ENCODE assay signal across 8 cellular contexts in genomic region chr5:174951151-174951780, GRCh38.
DNase-seq lines count a peak whose midpoint lies in the region; ATAC-seq, FAIRE-seq and TF ChIP-seq lines count a peak whose summit lies in the region.

No MANE protein-coding gene starts in this region.

- DNase-seq in Right ventricle myocardium inferior (ENCODE audit: missing footprints): no peak
- DNase-seq in cardiac septum (ENCODE audit: low spot score): no peak
- peak; percentile 87 for DNase-seq in NCI-H524 (lab: John Stamatoyannopoulos, UW)
- peak; percentile 40 to 49 for DNase-seq in activated CD4-positive, alpha-beta T cell treated with anti-CD3 and anti-CD28 coated beads, Interleukin-2, amount 50 U/mL, for 48 hours
- peak; percentile 49 to 60 for DNase-seq in H1 (ENCODE audit: low read depth in 1 of 2, low spot score in 2 of 2)
- DNase-seq in midbrain (lab: John Stamatoyannopoulos, UW): peak; percentile 84
- peak; percentile 1 to 5 for DNase-seq in stimulated activated CD8-positive, alpha-beta memory T cell treated with anti-CD3 and anti-CD28 coated beads, Interleukin-7, amount 100 ng/mL, for 1 hour (ENCODE audit: low read depth in 2 of 2)

- TF ChIP-seq CTCF in H1 (IDR thresholded peaks at IDR 0.05; ENCODE audit: control extremely low read depth in 1 of 3, insufficient read depth in 1 of 3, low read depth in 1 of 3, low read length in 3 of 3): peak; percentile 75 to 95 (median 88)

- H3K9ac ChIP-seq in H1 (replicated peaks in 1 of 4; ENCODE audit: extremely low read depth in 1 of 4, low read depth in 3 of 4, low read length in 3 of 4): no peak overlapping the region

- no peak overlapping the region for H3K23ac ChIP-seq in H1 (ENCODE audit: insufficient read length)

- H4K8ac ChIP-seq in H1 (ENCODE audit: extremely low read depth, insufficient read depth, low read length): no peak overlapping the region

- CTCF ChIA-PET in H1 (lab: Charles Lee; ENCODE audit: partially characterized antibody): interaction anchor here (0.6 to 3.5 kb wide), 33 partner anchors 9 to 517 kb away, joined by 3 to 22 read pairs (median 3); partner anchors contain the start of gene DRD1

- no peaks in the 10 kb centered on the region for H4K20me1 ChIP-seq in H1 (replicated peaks in 1 of 2; ENCODE audit: control insufficient read depth in 1 of 2, insufficient read depth in 2 of 2, low read length in 2 of 2)

- no peaks in the 10 kb centered on the region for H3K4me1 ChIP-seq in H1 (replicated peaks in 1 of 4; ENCODE audit: control insufficient read depth in 3 of 4, insufficient read depth in 4 of 4, low read length in 3 of 4)

- H3K36me3 ChIP-seq in H1 (ENCODE audit: control insufficient read depth in 2 of 4, insufficient read depth in 4 of 4, low read length in 3 of 4): no peaks in the 10 kb centered on the region

- no peaks in the 10 kb centered on the region for H3K9me3 ChIP-seq in H1 (ENCODE audit: insufficient read depth in 2 of 2, low read depth in 1 of 2, low read length in 1 of 2)

- no peak overlapping the region for H3K4ac ChIP-seq in H1 (replicated peaks; ENCODE audit: insufficient read length, low read depth, low read length)

- H2BK5ac ChIP-seq in H1 (ENCODE audit: low read depth, low read length): no peak overlapping the region

- H3K79me2 ChIP-seq in H1 (ENCODE audit: control insufficient read depth in 1 of 2, insufficient read depth in 2 of 2, low read length in 2 of 2): no peaks in the 10 kb centered on the region

- no peak overlapping the region for H2AFZ ChIP-seq in H1 (ENCODE audit: low read length)

- H3K14ac ChIP-seq in H1 (ENCODE audit: insufficient read length): no peak overlapping the region

- peak; percentile 100 for TF ChIP-seq RAD21 in H1 (IDR thresholded peaks at IDR 0.05 in 1 of 2, conservative IDR thresholded peaks at IDR 0.05 in 1 of 2; ENCODE audit: low read depth in 2 of 2, low read length in 2 of 2)

- 44% methylated on average over 5 of the region's 5 CpGs; no CpG with 5 or more reads in 1 of the 2 experiments for WGBS in H1 (ENCODE audit: extremely low coverage in 1 of 2, insufficient coverage in 1 of 2, insufficient read length in 1 of 2, insufficient replicate concordance in 2 of 2, low coverage in 1 of 2, low lambda C conversion rate in 2 of 2, missing lambda C conversion rate in 1 of 2), 2 experiments

- intact Hi-C loops in Right ventricle myocardium inferior (cut with DNase I): loop anchor here (1.0 kb wide), 1 partner anchor 493 kb away; the partner anchor contains the start of gene DRD1
- intact Hi-C loops in cardiac septum (cut with DNase I): loop anchor here (1.0 kb wide), 1 partner anchor 492 kb away; no protein-coding TSS in a partner anchor

- no peak for TF ChIP-seq EP300 in H1 (IDR thresholded peaks at IDR 0.05; ENCODE audit: borderline replicate concordance in 1 of 2, low read depth in 2 of 2, low read length in 2 of 2)

- no peak overlapping the region for H2BK12ac ChIP-seq in H1 (ENCODE audit: low read depth, low read length)

- H3K79me1 ChIP-seq in H1 (ENCODE audit: low read depth, low read length): no peaks in the 10 kb centered on the region

- no peak overlapping the region for H2AK5ac ChIP-seq in H1 (ENCODE audit: low read depth, low read length)

- FAIRE-seq in H1 (lab: Jason Lieb, UNC): peak; percentile 96

- peak overlapping the region; percentile 55 for H3K56ac ChIP-seq in H1 (replicated peaks; ENCODE audit: insufficient read length, low read depth, low read length)

- POLR2A ChIA-PET in H1 (lab: Charles Lee; ENCODE audit: partially characterized antibody): no interaction called here

- H3K4me3 ChIP-seq in H1 (ENCODE audit: extremely low read depth in 1 of 4, insufficient read depth in 2 of 4, low read depth in 3 of 4, low read length in 4 of 4): no peak overlapping the region

- no peak overlapping the region for H2BK20ac ChIP-seq in H1 (ENCODE audit: low read length)

- no peak for TF ChIP-seq POLR2A in H1 (IDR thresholded peaks at IDR 0.05; ENCODE audit: control extremely low read depth in 1 of 2, low read depth in 2 of 2, low read length in 2 of 2)

- no peak overlapping the region for H3K27ac ChIP-seq in H1 (ENCODE audit: low read depth, low read length)

- H4K91ac ChIP-seq in H1 (replicated peaks; ENCODE audit: insufficient read length, low read length): no peak overlapping the region

- H2BK15ac ChIP-seq in H1 (ENCODE audit: low read length): no peak overlapping the region

- no peak overlapping the region for H3K18ac ChIP-seq in H1 (ENCODE audit: extremely low read depth, low read length)

- no peak overlapping the region for H2BK120ac ChIP-seq in H1 (replicated peaks; ENCODE audit: low read depth, low read length)

- H4K5ac ChIP-seq in H1 (ENCODE audit: insufficient read length, low read depth, low read length): no peak overlapping the region

- ATAC-seq in Right ventricle myocardium inferior: peak; percentile 83
- ATAC-seq in HG03354 (IDR thresholded peaks at IDR 0.05; ENCODE audit: poor library complexity, severe bottlenecking, unreplicated experiment): peak; percentile 72

- no peak overlapping the region for H3K4me2 ChIP-seq in H1 (ENCODE audit: insufficient read depth in 1 of 2, low read depth in 2 of 2, low read length in 2 of 2)

- H3K27me3 ChIP-seq in H1 (replicated peaks in 1 of 4; ENCODE audit: control insufficient read depth in 3 of 4, extremely low read depth in 1 of 4, insufficient read depth in 3 of 4, low read length in 3 of 4): no peaks in the 10 kb centered on the region; a peak in 1 of 7 replicates

- H3K23me2 ChIP-seq in H1 (ENCODE audit: low read depth, low read length): peaks cover 2% of the 10 kb centered on the region; the same call in 1 of the 2 replicates

TF ChIP-seq in H1, 55 proteins besides CTCF, POLR2A, EP300 and RAD21:
- TF ChIP-seq, protein P1, sequence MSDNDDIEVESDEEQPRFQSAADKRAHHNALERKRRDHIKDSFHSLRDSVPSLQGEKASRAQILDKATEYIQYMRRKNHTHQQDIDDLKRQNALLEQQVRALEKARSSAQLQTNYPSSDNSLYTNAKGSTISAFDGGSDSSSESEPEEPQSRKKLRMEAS (IDR thresholded peaks at IDR 0.05): no peak
- TF ChIP-seq KDM5A (IDR thresholded peaks at IDR 0.05; ENCODE audit: low read length) (no peak), KDM4A (IDR thresholded peaks at IDR 0.05; ENCODE audit: low read depth, low read length, severe bottlenecking) (no peak), MAFK (IDR thresholded peaks at IDR 0.05; ENCODE audit: low read depth, low read length) (no peak), GTF2F1 (IDR thresholded peaks at IDR 0.05; ENCODE audit: borderline replicate concordance, low read depth, low read length) (no peak), SRF (IDR thresholded peaks at IDR 0.05; ENCODE audit: low read depth, low read length) (no peak)

Comparison
In these comparisons a context has a peak if more than half of its experiments do, and no peak if none do; other contexts are left out.
1. DNase-seq: peak in NCI-H524 (2 of 2), activated CD4-positive, alpha-beta T cell treated with anti-CD3 and anti-CD28 coated beads, Interleukin-2, amount 50 U/mL, for 48 hours (2 of 2), H1 (2 of 2), midbrain (single experiment) and stimulated activated CD8-positive, alpha-beta memory T cell treated with anti-CD3 and anti-CD28 coated beads, Interleukin-7, amount 100 ng/mL, for 1 hour (2 of 2); none in Right ventricle myocardium inferior (single experiment) and cardiac septum (single experiment).